In the genomic region with DNA sequence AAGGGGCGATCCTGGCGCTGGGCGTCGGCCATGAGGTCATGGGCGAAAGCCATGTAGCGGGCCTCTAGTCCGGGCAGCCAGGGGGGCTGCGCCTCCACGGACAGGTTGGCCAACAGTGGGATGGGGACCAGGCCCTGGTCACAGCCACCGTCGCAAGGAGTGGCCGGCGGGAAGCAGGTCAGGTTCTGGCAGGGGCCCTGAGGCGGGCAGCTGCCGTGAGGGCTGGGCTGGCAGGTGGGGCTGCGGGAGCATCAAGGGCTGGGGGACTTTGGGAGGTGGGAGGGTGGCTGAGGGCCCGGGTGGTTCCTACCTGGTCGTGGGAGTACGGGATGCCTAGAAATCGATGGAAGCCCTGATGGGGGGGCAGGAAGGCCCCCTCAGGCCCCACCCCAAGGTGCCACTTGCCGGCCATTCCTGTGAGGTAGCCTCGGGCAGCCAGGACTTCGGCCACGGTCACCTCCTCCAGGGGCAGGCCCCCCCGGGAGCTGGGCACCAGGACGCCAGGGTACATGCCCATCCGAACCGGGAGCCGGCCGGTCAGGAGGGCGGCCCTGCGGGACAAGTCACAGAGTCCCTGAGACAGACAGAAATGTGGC, we compare ENCODE assay signal across 6 cellular contexts. TPM values are rescaled to one million over a fixed set of nuclear protein-coding genes. Genes with fewer than 3 reads are reported as not detected.
DNase-seq lines count a peak whose midpoint lies in the region; ATAC-seq, FAIRE-seq and TF ChIP-seq lines count a peak whose summit lies in the region.

No MANE protein-coding gene starts in this region.

- TF ChIP-seq RAD21 in HepG2 (CRISPR knock-in tag; IDR thresholded peaks at IDR 0.05), result no peak

- CTCF ChIA-PET in BJ (lab: Yijun Ruan, JAX) (interaction anchor here (0.7 to 1.3 kb wide), 5 partner anchors 12 to 107 kb away, joined by 3 to 4 read pairs (median 3); partner anchors contain the start of gene TYMP), HepG2 (lab: Yijun Ruan, JAX; ENCODE audit: low intra/inter-chr PET ratio, low total read pairs) (interaction anchor here (1.0 to 2.7 kb wide), 3 partner anchors 15 to 73 kb away, joined by 4 to 16 read pairs (median 14); no protein-coding TSS in a partner anchor)

- DNase-seq in BJ (ENCODE audit: low read depth), result no peak
- DNase-seq in HepG2 (ENCODE audit: low spot score), result no peak
- DNase-seq in COR-L47 (lab: John Stamatoyannopoulos, UW), result no peak
- no peak for DNase-seq in NCI-H345 (lab: John Stamatoyannopoulos, UW)

- TF ChIP-seq CTCF in BJ (IDR thresholded peaks at IDR 0.05; ENCODE audit: insufficient read depth, low read depth, low read length) (no peak), WI38 (IDR thresholded peaks at IDR 0.05; ENCODE audit: low read depth, low read length) (no peak), HepG2 (CRISPR knock-in tag; IDR thresholded peaks at IDR 0.05) (no peak)

- H4K20me1 ChIP-seq in HepG2 (ENCODE audit: insufficient read depth, low read length), result no peaks in the 10 kb centered on the region

- no peak for TF ChIP-seq EP300 in HepG2 (IDR thresholded peaks at IDR 0.05; ENCODE audit: low read depth in 2 of 2, low read length in 2 of 2)
- no peak for TF ChIP-seq EP300 in HepG2 (CRISPR knock-in tag; IDR thresholded peaks at IDR 0.05; ENCODE audit: borderline replicate concordance)

- no peak overlapping the region for H3K27ac ChIP-seq in HepG2 (ENCODE audit: extremely low read length, insufficient read depth, low read length)

- ATAC-seq in HepG2 (no peak), HG03039 (IDR thresholded peaks at IDR 0.05; ENCODE audit: unreplicated experiment) (no peak)

- POLR2A ChIA-PET in BJ (lab: Charles Lee), result no interaction called here
- POLR2A ChIA-PET in HepG2 (lab: Yijun Ruan, JAX), result interaction anchor here (1.4 to 4.2 kb wide), 5 partner anchors 14 to 102 kb away, joined by 4 to 56 read pairs (median 5); partner anchors contain the start of gene SCO2

- H3K9me3 ChIP-seq in HepG2 (ENCODE audit: low read length), result no peaks in the 10 kb centered on the region

- H3K9ac ChIP-seq in HepG2 (ENCODE audit: insufficient read depth, low read depth, low read length), result peak overlapping the region; percentile 76

- H3K4me3 ChIP-seq in BJ (ENCODE audit: low read depth, low read length), result peak overlapping the region; percentile 75
- peak overlapping the region; percentile 88 for H3K4me3 ChIP-seq in WI38 (ENCODE audit: low read depth, low read length)
- H3K4me3 ChIP-seq in HepG2 (replicated peaks in 1 of 3; ENCODE audit: insufficient read depth in 1 of 3, low read depth in 2 of 3, low read length in 3 of 3), result peak overlapping the region; percentile 68 to 88 (median 86)

- TF ChIP-seq POLR2A in HepG2 (IDR thresholded peaks at IDR 0.05; ENCODE audit: insufficient read depth in 1 of 2, low read depth in 2 of 2, low read length in 2 of 2), result no peak

- H3K36me3 ChIP-seq in BJ (ENCODE audit: control insufficient read depth, insufficient read depth, low read length) (peaks cover 6% of the 10 kb centered on the region), HepG2 (replicated peaks in 1 of 2; ENCODE audit: control insufficient read depth in 1 of 2, insufficient read depth in 2 of 2, low read length in 2 of 2) (no peaks in the 10 kb centered on the region)

- H3K27me3 ChIP-seq in BJ (ENCODE audit: control insufficient read depth, insufficient read depth, low read length), result no peaks in the 10 kb centered on the region
- no peaks in the 10 kb centered on the region; a peak in 1 of 5 replicates for H3K27me3 ChIP-seq in HepG2 (ENCODE audit: control insufficient read depth in 1 of 2, insufficient read depth in 2 of 2, low read length in 2 of 2)

- FAIRE-seq in HepG2 (lab: Jason Lieb, UNC), result no peak

- no TSS peak for BruUV-seq in HepG2 (replicated peaks; lab: Mats Ljungman, UMichigan)

- peak overlapping the region; percentile 90 for H3K4me2 ChIP-seq in HepG2 (ENCODE audit: low read depth, low read length)

- intact Hi-C loops in HepG2 (cut with micrococcal nuclease; ENCODE audit: unreplicated experiment), result no loop called here

- peaks cover 50% of the 10 kb centered on the region for H3K4me1 ChIP-seq in HepG2 (ENCODE audit: insufficient read depth, low read length)

- H3K79me2 ChIP-seq in HepG2 (ENCODE audit: insufficient read depth, low read length), result peaks cover 4% of the 10 kb centered on the region

- WGBS in HepG2 (ENCODE audit: low lambda C conversion rate), result 72% methylated on average over 20 of the region's 32 CpGs

- in situ Hi-C loops in HepG2 (cut with HindIII; ENCODE audit: extremely low pct_ligation_motif_present, low pct_unique_long_range_greater_than_20kb), result loop anchor here (5.0 kb wide), 1 partner anchor 70 kb away; no protein-coding TSS in a partner anchor

- no peak overlapping the region for H2AFZ ChIP-seq in HepG2 (ENCODE audit: low read length)

RNA-seq across cellular contexts. Expression of gene ARSA, which starts 1.0 kb away (rescaled TPM):
- polyA plus RNA-seq in BJ (2011; rRNA removed) (15.7 and 36.9 TPM in 2 replicates), HepG2 (2011; rRNA removed) (11.5 and 19.0 TPM in 2 replicates)
- 6.0 and 11.2 TPM in 2 replicates for polyA minus RNA-seq in BJ (2011; rRNA and poly(A)+ RNA removed)
- total RNA-seq in HepG2 (2016; rRNA removed; fragmentation: Illumina TruSeq; extraction: Trizol), result 3.8 and 9.0 TPM in 2 replicates
- total RNA-seq in HepG2 (2016; cell fraction: cytosol; rRNA removed; fragmentation: Illumina TruSeq; extraction: Trizol; ENCODE audit: low read depth), result 1.6 and 2.0 TPM in 2 replicates
- 3.7 and 9.9 TPM in 2 replicates for total RNA-seq in HepG2 (2016; cell fraction: insoluble cytoplasmic fraction; rRNA removed; fragmentation: Illumina TruSeq; extraction: Trizol)
- total RNA-seq in HepG2 (2016; cell fraction: membrane; rRNA removed; fragmentation: Illumina TruSeq; extraction: Trizol), result 2.6 and 3.5 TPM in 2 replicates
- 11.3 and 13.3 TPM in 2 replicates for total RNA-seq in HepG2 (2016; cell fraction: nucleus; rRNA removed; fragmentation: Illumina TruSeq; extraction: Trizol)
- 5.2 and 7.9 TPM in 2 replicates for polyA plus RNA-seq in HepG2 (2011; cell fraction: cytosol; rRNA removed)
- polyA plus RNA-seq in HepG2 (2011; cell fraction: nucleus; rRNA removed), result 58.3 and 62.0 TPM in 2 replicates
- 11.0 and 15.5 TPM in 2 replicates for polyA plus RNA-seq in HepG2 (2012)
- 2.4 and 2.9 TPM in 2 replicates for polyA plus RNA-seq in HepG2 (2016; cell fraction: cytosol; fragmentation: Illumina TruSeq; extraction: Trizol; ENCODE audit: low read depth)
- polyA plus RNA-seq in HepG2 (2016; cell fraction: insoluble cytoplasmic fraction; fragmentation: Illumina TruSeq; extraction: Trizol; ENCODE audit: low read depth), result 4.2 and 5.5 TPM in 2 replicates
- 3.1 and 3.4 TPM in 2 replicates for polyA plus RNA-seq in HepG2 (2016; cell fraction: membrane; fragmentation: Illumina TruSeq; extraction: Trizol; ENCODE audit: low read depth)
- polyA plus RNA-seq in HepG2 (2016; cell fraction: nucleus; fragmentation: Illumina TruSeq; extraction: Trizol; ENCODE audit: insufficient read depth, low read depth), result 25.4 and 29.9 TPM in 2 replicates
- polyA minus RNA-seq in HepG2 (2011; rRNA and poly(A)+ RNA removed; ENCODE audit: low replicate concordance), result 2.0 and 19.4 TPM in 2 replicates
- 6.5 and 8.6 TPM in 2 replicates for polyA minus RNA-seq in HepG2 (2011; cell fraction: cytosol; rRNA and poly(A)+ RNA removed)
- 7.1 and 7.6 TPM in 2 replicates for polyA minus RNA-seq in HepG2 (2011; cell fraction: nucleus; rRNA and poly(A)+ RNA removed)

RNA-seq across cellular contexts. Expression of gene MAPK8IP2, which starts 26.4 kb away (rescaled TPM):
- polyA plus RNA-seq in BJ (2011; rRNA removed) (0.17 and 0.39 TPM in 2 replicates), HepG2 (2011; rRNA removed) (1.3 and 2.2 TPM in 2 replicates)
- polyA minus RNA-seq in BJ (2011; rRNA and poly(A)+ RNA removed), result 0.15 and 0.24 TPM in 2 replicates
- 2.1 and 2.6 TPM in 2 replicates for total RNA-seq in HepG2 (2016; rRNA removed; fragmentation: Illumina TruSeq; extraction: Trizol)
- total RNA-seq in HepG2 (2016; cell fraction: cytosol; rRNA removed; fragmentation: Illumina TruSeq; extraction: Trizol; ENCODE audit: low read depth), result 0.10 and 0.18 TPM in 2 replicates
- total RNA-seq in HepG2 (2016; cell fraction: insoluble cytoplasmic fraction; rRNA removed; fragmentation: Illumina TruSeq; extraction: Trizol), result 1.6 and 2.3 TPM in 2 replicates
- total RNA-seq in HepG2 (2016; cell fraction: membrane; rRNA removed; fragmentation: Illumina TruSeq; extraction: Trizol), result 0.65 and 0.77 TPM in 2 replicates
- 1.8 and 2.3 TPM in 2 replicates for total RNA-seq in HepG2 (2016; cell fraction: nucleus; rRNA removed; fragmentation: Illumina TruSeq; extraction: Trizol)
- polyA plus RNA-seq in HepG2 (2011; cell fraction: cytosol; rRNA removed), result 1.2 TPM in 2 replicates
- 4.1 and 4.5 TPM in 2 replicates for polyA plus RNA-seq in HepG2 (2011; cell fraction: nucleus; rRNA removed)
- polyA plus RNA-seq in HepG2 (2012), result 0.87 and 1.2 TPM in 2 replicates
- polyA plus RNA-seq in HepG2 (2016; cell fraction: cytosol; fragmentation: Illumina TruSeq; extraction: Trizol; ENCODE audit: low read depth), result 0.20 TPM in 2 replicates
- 1.7 and 2.3 TPM in 2 replicates for polyA plus RNA-seq in HepG2 (2016; cell fraction: insoluble cytoplasmic fraction; fragmentation: Illumina TruSeq; extraction: Trizol; ENCODE audit: low read depth)
- polyA plus RNA-seq in HepG2 (2016; cell fraction: membrane; fragmentation: Illumina TruSeq; extraction: Trizol; ENCODE audit: low read depth), result 0.47 and 0.71 TPM in 2 replicates
- polyA plus RNA-seq in HepG2 (2016; cell fraction: nucleus; fragmentation: Illumina TruSeq; extraction: Trizol; ENCODE audit: insufficient read depth, low read depth), result 3.0 and 3.2 TPM in 2 replicates
- 3.4 TPM in 1 of 2 replicates, not detected in the other for polyA minus RNA-seq in HepG2 (2011; rRNA and poly(A)+ RNA removed; ENCODE audit: low replicate concordance)
- 1.5 and 2.2 TPM in 2 replicates for polyA minus RNA-seq in HepG2 (2011; cell fraction: cytosol; rRNA and poly(A)+ RNA removed)
- polyA minus RNA-seq in HepG2 (2011; cell fraction: nucleus; rRNA and poly(A)+ RNA removed), result 1.4 and 1.5 TPM in 2 replicates

RNA-seq across cellular contexts. Expression of gene CHKB, which starts 44.3 kb away (rescaled TPM):
- polyA plus RNA-seq in BJ (2011; rRNA removed) (31.5 and 51.2 TPM in 2 replicates), HepG2 (2011; rRNA removed) (42.7 and 43.1 TPM in 2 replicates)
- 9.9 and 16.3 TPM in 2 replicates for polyA minus RNA-seq in BJ (2011; rRNA and poly(A)+ RNA removed)
- total RNA-seq in HepG2 (2016; rRNA removed; fragmentation: Illumina TruSeq; extraction: Trizol), result 9.9 and 24.5 TPM in 2 replicates
- 17.8 and 21.3 TPM in 2 replicates for total RNA-seq in HepG2 (2016; cell fraction: cytosol; rRNA removed; fragmentation: Illumina TruSeq; extraction: Trizol; ENCODE audit: low read depth)
- total RNA-seq in HepG2 (2016; cell fraction: insoluble cytoplasmic fraction; rRNA removed; fragmentation: Illumina TruSeq; extraction: Trizol), result 10.7 and 27.7 TPM in 2 replicates
- 16.6 and 17.3 TPM in 2 replicates for total RNA-seq in HepG2 (2016; cell fraction: membrane; rRNA removed; fragmentation: Illumina TruSeq; extraction: Trizol)
- 27.3 and 33.6 TPM in 2 replicates for total RNA-seq in HepG2 (2016; cell fraction: nucleus; rRNA removed; fragmentation: Illumina TruSeq; extraction: Trizol)
- polyA plus RNA-seq in HepG2 (2011; cell fraction: cytosol; rRNA removed), result 11.7 and 13.0 TPM in 2 replicates
- polyA plus RNA-seq in HepG2 (2011; cell fraction: nucleus; rRNA removed), result 163 and 176 TPM in 2 replicates
- 20.9 and 22.0 TPM in 2 replicates for polyA plus RNA-seq in HepG2 (2012)
- 10.7 and 12.5 TPM in 2 replicates for polyA plus RNA-seq in HepG2 (2016; cell fraction: cytosol; fragmentation: Illumina TruSeq; extraction: Trizol; ENCODE audit: low read depth)
- 10.1 and 10.6 TPM in 2 replicates for polyA plus RNA-seq in HepG2 (2016; cell fraction: insoluble cytoplasmic fraction; fragmentation: Illumina TruSeq; extraction: Trizol; ENCODE audit: low read depth)
- polyA plus RNA-seq in HepG2 (2016; cell fraction: membrane; fragmentation: Illumina TruSeq; extraction: Trizol; ENCODE audit: low read depth), result 12.3 and 13.1 TPM in 2 replicates
- polyA plus RNA-seq in HepG2 (2016; cell fraction: nucleus; fragmentation: Illumina TruSeq; extraction: Trizol; ENCODE audit: insufficient read depth, low read depth), result 91.8 and 97.4 TPM in 2 replicates
- 12.9 and 13.6 TPM in 2 replicates for polyA minus RNA-seq in HepG2 (2011; rRNA and poly(A)+ RNA removed; ENCODE audit: low replicate concordance)
- 3.1 TPM in 2 replicates for polyA minus RNA-seq in HepG2 (2011; cell fraction: cytosol; rRNA and poly(A)+ RNA removed)
- polyA minus RNA-seq in HepG2 (2011; cell fraction: nucleus; rRNA and poly(A)+ RNA removed), result 20.0 and 26.5 TPM in 2 replicates

RNA-seq across cellular contexts. Expression of gene SHANK3, which starts 45.7 kb away (rescaled TPM):
- 0.21 and 0.25 TPM in 2 replicates for polyA plus RNA-seq in BJ (2011; rRNA removed)
- polyA minus RNA-seq in BJ (2011; rRNA and poly(A)+ RNA removed), result 0.05 and 0.10 TPM in 2 replicates
- total RNA-seq in HepG2 (2016; rRNA removed; fragmentation: Illumina TruSeq; extraction: Trizol), result 1.9 and 2.9 TPM in 2 replicates
- total RNA-seq in HepG2 (2016; cell fraction: cytosol; rRNA removed; fragmentation: Illumina TruSeq; extraction: Trizol; ENCODE audit: low read depth), result 0.79 and 1.0 TPM in 2 replicates
- total RNA-seq in HepG2 (2016; cell fraction: insoluble cytoplasmic fraction; rRNA removed; fragmentation: Illumina TruSeq; extraction: Trizol), result 1.7 and 2.9 TPM in 2 replicates
- 2.3 TPM in 2 replicates for total RNA-seq in HepG2 (2016; cell fraction: membrane; rRNA removed; fragmentation: Illumina TruSeq; extraction: Trizol)
- total RNA-seq in HepG2 (2016; cell fraction: nucleus; rRNA removed; fragmentation: Illumina TruSeq; extraction: Trizol), result 2.9 and 3.7 TPM in 2 replicates
- polyA plus RNA-seq in HepG2 (2011; rRNA removed), result 4.6 and 6.5 TPM in 2 replicates
- polyA plus RNA-seq in HepG2 (2011; cell fraction: cytosol; rRNA removed), result 3.0 and 3.9 TPM in 2 replicates
- polyA plus RNA-seq in HepG2 (2011; cell fraction: nucleus; rRNA removed), result 25.0 and 33.1 TPM in 2 replicates
- 7.9 and 8.7 TPM in 2 replicates for polyA plus RNA-seq in HepG2 (2012)
- 0.66 and 0.71 TPM in 2 replicates for polyA plus RNA-seq in HepG2 (2016; cell fraction: cytosol; fragmentation: Illumina TruSeq; extraction: Trizol; ENCODE audit: low read depth)
- polyA plus RNA-seq in HepG2 (2016; cell fraction: insoluble cytoplasmic fraction; fragmentation: Illumina TruSeq; extraction: Trizol; ENCODE audit: low read depth), result 3.0 and 4.2 TPM in 2 replicates
- 1.6 and 1.9 TPM in 2 replicates for polyA plus RNA-seq in HepG2 (2016; cell fraction: membrane; fragmentation: Illumina TruSeq; extraction: Trizol; ENCODE audit: low read depth)
- 14.0 and 17.0 TPM in 2 replicates for polyA plus RNA-seq in HepG2 (2016; cell fraction: nucleus; fragmentation: Illumina TruSeq; extraction: Trizol; ENCODE audit: insufficient read depth, low read depth)
- polyA minus RNA-seq in HepG2 (2011; rRNA and poly(A)+ RNA removed; ENCODE audit: low replicate concordance), result 0.07 and 4.8 TPM in 2 replicates
- polyA minus RNA-seq in HepG2 (2011; cell fraction: cytosol; rRNA and poly(A)+ RNA removed), result 5.2 and 5.4 TPM in 2 replicates
- polyA minus RNA-seq in HepG2 (2011; cell fraction: nucleus; rRNA and poly(A)+ RNA removed), result 5.8 and 5.9 TPM in 2 replicates

RNA-seq across cellular contexts. Expression of gene CPT1B, which starts 48.7 kb away (rescaled TPM):
- polyA plus RNA-seq in BJ (2011; rRNA removed) (3.2 and 4.3 TPM in 2 replicates), HepG2 (2011; rRNA removed) (19.5 and 26.5 TPM in 2 replicates)
- polyA minus RNA-seq in BJ (2011; rRNA and poly(A)+ RNA removed), result 0.51 and 2.1 TPM in 2 replicates
- total RNA-seq in HepG2 (2016; rRNA removed; fragmentation: Illumina TruSeq; extraction: Trizol), result 2.3 and 9.2 TPM in 2 replicates
- total RNA-seq in HepG2 (2016; cell fraction: cytosol; rRNA removed; fragmentation: Illumina TruSeq; extraction: Trizol; ENCODE audit: low read depth), result 0.91 and 1.5 TPM in 2 replicates
- total RNA-seq in HepG2 (2016; cell fraction: insoluble cytoplasmic fraction; rRNA removed; fragmentation: Illumina TruSeq; extraction: Trizol), result 1.4 and 10.1 TPM in 2 replicates
- 1.9 and 2.4 TPM in 2 replicates for total RNA-seq in HepG2 (2016; cell fraction: membrane; rRNA removed; fragmentation: Illumina TruSeq; extraction: Trizol)
- total RNA-seq in HepG2 (2016; cell fraction: nucleus; rRNA removed; fragmentation: Illumina TruSeq; extraction: Trizol), result 11.6 and 16.2 TPM in 2 replicates
- 4.5 and 5.2 TPM in 2 replicates for polyA plus RNA-seq in HepG2 (2011; cell fraction: cytosol; rRNA removed)
- polyA plus RNA-seq in HepG2 (2011; cell fraction: nucleus; rRNA removed), result 177 and 200 TPM in 2 replicates
- polyA plus RNA-seq in HepG2 (2012), result 15.0 and 23.3 TPM in 2 replicates
- 0.49 and 0.80 TPM in 2 replicates for polyA plus RNA-seq in HepG2 (2016; cell fraction: cytosol; fragmentation: Illumina TruSeq; extraction: Trizol; ENCODE audit: low read depth)
- 2.0 and 2.6 TPM in 2 replicates for polyA plus RNA-seq in HepG2 (2016; cell fraction: insoluble cytoplasmic fraction; fragmentation: Illumina TruSeq; extraction: Trizol; ENCODE audit: low read depth)
- 1.7 and 2.0 TPM in 2 replicates for polyA plus RNA-seq in HepG2 (2016; cell fraction: membrane; fragmentation: Illumina TruSeq; extraction: Trizol; ENCODE audit: low read depth)
- polyA plus RNA-seq in HepG2 (2016; cell fraction: nucleus; fragmentation: Illumina TruSeq; extraction: Trizol; ENCODE audit: insufficient read depth, low read depth), result 62.6 and 63.1 TPM in 2 replicates
- 7.0 and 8.4 TPM in 2 replicates for polyA minus RNA-seq in HepG2 (2011; rRNA and poly(A)+ RNA removed; ENCODE audit: low replicate concordance)
- 0.79 and 1.7 TPM in 2 replicates for polyA minus RNA-seq in HepG2 (2011; cell fraction: cytosol; rRNA and poly(A)+ RNA removed)
- 21.3 and 22.5 TPM in 2 replicates for polyA minus RNA-seq in HepG2 (2011; cell fraction: nucleus; rRNA and poly(A)+ RNA removed)
